In genomic region chr20:20037960-20038359, GRCh38 we compare ENCODE assay signal across 19 cellular contexts. TPM values are rescaled to one million over a fixed set of nuclear protein-coding genes. Genes with fewer than 3 reads are reported as not detected.
DNase-seq lines count a peak whose midpoint lies in the region; ATAC-seq and TF ChIP-seq lines count a peak whose summit lies in the region.
"Had no signal": no experiment of that assay in that cellular context is flagged by ENCODE, and none has a peak within 500 bp of the region (broad histone marks: within the 10 kb centered on the region; RNA-seq: fewer than 3 reads in every experiment).

No MANE protein-coding gene starts in this region.

- WGBS in SK-N-SH (ENCODE audit: low lambda C conversion rate) = 69% methylated on average over 5 of the region's 5 CpGs

- peak overlapping the region in 1 of 2 experiments; percentile 38; a peak in 2 of 4 replicates for H3K27ac ChIP-seq in SK-N-SH (ENCODE audit: low read depth in 2 of 2, low read length in 1 of 2)
- H3K27ac ChIP-seq in iPS-20b (ENCODE audit: low read length) = peak overlapping the region; percentile 64
- H3K27ac ChIP-seq: 22Rv1, HL-60 had no signal

- DNase-seq in SK-N-SH (no peak), amniotic epithelial cell (ENCODE audit: low read depth) (peak; percentile 69), GM10266 (ENCODE audit: extremely low spot score) (no peak), mucosa of gallbladder (ENCODE audit: low spot score) (no peak), NCI-H1105 treated with DMSO at 0.1 percent for 48 hours (lab: John Stamatoyannopoulos, UW) (no peak)
- DNase-seq: activated CD4-positive, alpha-beta memory T cell treated with anti-CD3 and anti-CD28 coated beads for 36 hours; amygdala; COR-L47; glutamatergic neuron; HCEC 1CT; left ventricle myocardium superior; naive thymus-derived CD8-positive, alpha-beta T cell; NCI-H82 had no signal

- H3K9me3 ChIP-seq in SK-N-SH (no peaks in the 10 kb centered on the region), iPS-20b (ENCODE audit: insufficient read depth, low read depth, low read length) (no peaks in the 10 kb centered on the region)

- H3K4me3 ChIP-seq in SK-N-SH (ENCODE audit: low read depth in 2 of 2, low read length in 1 of 2) (no peak overlapping the region), iPS-20b (ENCODE audit: low read length) (no peak overlapping the region)

- peaks cover 76 to 94% of the 10 kb centered on the region in 2 experiments for H3K36me3 ChIP-seq in SK-N-SH (replicated peaks in 1 of 2; ENCODE audit: control insufficient read depth in 1 of 2, insufficient read depth in 2 of 2, low read length in 1 of 2)
- H3K36me3 ChIP-seq in iPS-20b (ENCODE audit: insufficient read depth, low read depth, low read length) = peaks cover 99% of the 10 kb centered on the region

- H3K4me2 ChIP-seq in SK-N-SH = no peak overlapping the region

- peaks cover 37% of the 10 kb centered on the region for H3F3A ChIP-seq in SK-N-SH (replicated peaks; ENCODE audit: insufficient read depth)

- CTCF ChIA-PET in SK-N-SH (lab: Yijun Ruan, JAX) = interaction anchor here (1.6 kb wide), 1 partner anchor 21 kb away, joined by 5 read pairs; the partner anchor contains the start of gene NAA20

- POLR2A ChIA-PET in SK-N-SH (lab: Yijun Ruan, JAX) = interaction anchor here (0.7 kb wide), 1 partner anchor 11 kb away, joined by 3 read pairs; no protein-coding TSS in a partner anchor

- no peak for TF ChIP-seq EP300 in SK-N-SH (IDR thresholded peaks at IDR 0.05; ENCODE audit: borderline replicate concordance in 1 of 2, low read depth in 1 of 2, low read length in 1 of 2)

- H4K20me1 ChIP-seq in SK-N-SH (ENCODE audit: insufficient read depth) = no peaks in the 10 kb centered on the region; the same call in 1 of the 2 replicates

- TF ChIP-seq CTCF in SK-N-SH (IDR thresholded peaks at IDR 0.05) (no peak), GM10266 (IDR thresholded peaks at IDR 0.05; ENCODE audit: control insufficient read depth, insufficient read depth, low read depth, missing control alignments) (no peak)

- H3K4me1 ChIP-seq in SK-N-SH (ENCODE audit: control insufficient read depth in 1 of 2, insufficient read depth in 2 of 2, low read depth in 1 of 2, low read length in 1 of 2) (peaks cover 0 to 4% of the 10 kb centered on the region in 2 experiments; a peak in 3 of 4 replicates), iPS-20b (ENCODE audit: insufficient read depth, low read length) (peaks cover 7% of the 10 kb centered on the region; the same call in 1 of the 2 replicates)

- H3K9ac ChIP-seq in SK-N-SH (no peak overlapping the region), iPS-20b (ENCODE audit: low read depth, low read length) (peak overlapping the region; percentile 8; the same call in 1 of the 2 replicates)

- H3K79me2 ChIP-seq in SK-N-SH (ENCODE audit: insufficient read depth) = no peaks in the 10 kb centered on the region; the same call in 1 of the 2 replicates

- H2AFZ ChIP-seq in SK-N-SH (ENCODE audit: low read depth) = no peak overlapping the region

- ATAC-seq in SK-N-SH treated with all-trans-retinoic acid at 6 μM for 48 hours = peak; percentile 57
- no peak for ATAC-seq in HG03439 (IDR thresholded peaks at IDR 0.05; ENCODE audit: unreplicated experiment)
- ATAC-seq: left ventricle myocardium superior; naive thymus-derived CD8-positive, alpha-beta T cell; Right ventricle myocardium inferior had no signal

- H3K27me3 ChIP-seq in SK-N-SH (ENCODE audit: insufficient read depth) (no peaks in the 10 kb centered on the region), iPS-20b (ENCODE audit: insufficient read depth, low read length) (no peaks in the 10 kb centered on the region)

- no peak for TF ChIP-seq RAD21 in SK-N-SH (IDR thresholded peaks at IDR 0.05; ENCODE audit: low read length)

- no peaks in the 10 kb centered on the region for H3K9me2 ChIP-seq in SK-N-SH

TF ChIP-seq in SK-N-SH treated with all-trans-retinoic acid at 6 μM for 48 hours, 23 proteins besides CTCF, POLR2A, EP300 and RAD21 (continues in another document):
- TF ChIP-seq ZNF8 (CRISPR knock-in tag; IDR thresholded peaks at IDR 0.05) = no peak
- no peak for TF ChIP-seq GLIS3 (CRISPR knock-in tag; IDR thresholded peaks at IDR 0.05)
- no peak for TF ChIP-seq RARB (CRISPR knock-in tag; IDR thresholded peaks at IDR 0.05)
- no peak for TF ChIP-seq CSRNP3 (CRISPR knock-in tag; IDR thresholded peaks at IDR 0.05)
- TF ChIP-seq ZFP3 (CRISPR knock-in tag; IDR thresholded peaks at IDR 0.05) = no peak
- TF ChIP-seq ESRRG (CRISPR knock-in tag; IDR thresholded peaks at IDR 0.05) = no peak
- no peak for TF ChIP-seq POU6F1 (CRISPR knock-in tag; IDR thresholded peaks at IDR 0.05; ENCODE audit: borderline replicate concordance, low read depth)
- no peak for TF ChIP-seq ZNF565 (CRISPR knock-in tag; conservative IDR thresholded peaks at IDR 0.05; ENCODE audit: low read depth)

TF ChIP-seq in SK-N-SH, 30 proteins besides CTCF, POLR2A, EP300 and RAD21:
- TF ChIP-seq RFX5 (IDR thresholded peaks at IDR 0.05; ENCODE audit: low read length) = no peak
- TF ChIP-seq TEAD4 (IDR thresholded peaks at IDR 0.05; ENCODE audit: borderline replicate concordance, insufficient read depth) = no peak
- TF ChIP-seq FOXJ3 (CRISPR knock-in tag; IDR thresholded peaks at IDR 0.05) = no peak

RNA-seq across cellular contexts. Expression of gene CRNKL1, which starts 14.3 kb away (rescaled TPM):
- polyA plus RNA-seq in SK-N-SH (2012; rRNA removed) = 7.6 and 8.9 TPM in 2 replicates
- 10.1 and 12.3 TPM in 2 replicates for polyA plus RNA-seq in SK-N-SH (2012; cell fraction: cytosol; rRNA removed)
- polyA plus RNA-seq in SK-N-SH (2012; cell fraction: nucleus; rRNA removed) = 7.1 and 10.3 TPM in 2 replicates
- total RNA-seq in mucosa of gallbladder = 24.9 TPM

RNA-seq across cellular contexts. Expression of gene CFAP61, which starts 14.4 kb away (rescaled TPM):
- polyA plus RNA-seq in SK-N-SH (2012; rRNA removed) = 0.26 and 0.62 TPM in 2 replicates
- 0.39 and 0.53 TPM in 2 replicates for polyA plus RNA-seq in SK-N-SH (2012; cell fraction: cytosol; rRNA removed)
- 0.55 and 0.94 TPM in 2 replicates for polyA plus RNA-seq in SK-N-SH (2012; cell fraction: nucleus; rRNA removed)
- 0.78 TPM for total RNA-seq in mucosa of gallbladder
- total RNA-seq: activated CD4-positive, alpha-beta memory T cell treated with anti-CD3 and anti-CD28 coated beads for 36 hours; naive thymus-derived CD8-positive, alpha-beta T cell had no signal
- polyA plus RNA-seq: naive thymus-derived CD8-positive, alpha-beta T cell had no signal

RNA-seq across cellular contexts. Expression of gene NAA20, which starts 20.8 kb away (rescaled TPM):
- polyA plus RNA-seq in SK-N-SH (2012; rRNA removed) = 85.0 and 91.8 TPM in 2 replicates
- polyA plus RNA-seq in SK-N-SH (2012; cell fraction: cytosol; rRNA removed) = 103 and 119 TPM in 2 replicates
- 20.4 and 44.9 TPM in 2 replicates for polyA plus RNA-seq in SK-N-SH (2012; cell fraction: nucleus; rRNA removed)
- total RNA-seq in mucosa of gallbladder = 54.3 TPM
